Comparison of ENCODE assay signal across 2 cellular contexts in the genomic region with DNA sequence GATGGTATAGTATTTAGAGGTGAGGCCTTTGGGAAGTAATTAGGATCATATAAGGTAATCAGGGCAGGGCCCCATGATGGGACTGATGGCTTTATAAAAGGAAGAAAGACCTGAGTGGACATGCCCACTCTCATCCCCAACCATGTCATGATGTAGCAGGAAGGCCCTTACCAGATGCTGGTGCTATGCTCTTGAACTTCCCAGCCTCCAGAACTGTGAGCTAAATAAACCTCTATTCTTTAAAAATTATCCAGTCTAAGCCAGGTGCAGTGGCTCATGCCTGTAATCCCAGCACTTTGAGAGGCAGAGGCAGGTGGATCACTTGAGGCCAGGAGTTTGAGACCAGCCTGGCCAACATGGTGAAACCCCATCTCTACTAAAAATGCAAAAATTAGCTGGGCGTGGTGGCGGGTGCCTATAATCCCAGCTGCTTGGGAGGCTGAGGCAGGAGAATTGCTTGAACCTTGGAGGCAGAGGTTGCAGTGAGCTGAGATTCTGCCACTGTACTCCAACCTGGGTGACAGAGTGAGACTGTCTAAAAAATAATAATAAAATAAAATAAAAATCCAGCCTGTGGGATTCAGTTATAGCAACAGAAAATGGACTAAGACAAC.
TF ChIP-seq lines count a peak whose summit lies in the region.

No MANE protein-coding gene starts in this region.

TF ChIP-seq in HCT116, 20 proteins besides CTCF, POLR2A, EP300 and RAD21:
- TF ChIP-seq CBX3 (IDR thresholded peaks at IDR 0.05; ENCODE audit: low read depth) = peak; percentile 85; the same call in 1 of the 2 replicates

TF ChIP-seq in HepG2, 621 proteins besides CTCF, POLR2A, EP300 and RAD21:
- peak; percentile 97 for TF ChIP-seq ZNF564 (CRISPR knock-in tag; IDR thresholded peaks at IDR 0.05)
- peak; percentile 90; the same call in 1 of the 2 replicates for TF ChIP-seq ZNF766 (CRISPR knock-in tag; IDR thresholded peaks at IDR 0.05; ENCODE audit: borderline replicate concordance)
